8 cellular contexts compared by ENCODE assay signal in genomic region chr14:68792830-68793733, GRCh38. TPM values are rescaled to one million over a fixed set of nuclear protein-coding genes. Genes with fewer than 3 reads are reported as not detected.
A peak's percentile ranks its signal among the peaks of the same experiment; 100 is the strongest.
DNase-seq lines count a peak whose midpoint lies in the region; ATAC-seq and TF ChIP-seq lines count a peak whose summit lies in the region.

TSS of gene ZFP36L1 (minus strand) at chr14:68793067. CDS start at chr14:68792938, 129 bp downstream.

- peak within 1 kb of the TSS; percentile 95 for H3K27ac ChIP-seq in temporal lobe (ENCODE audit: low read depth, low read length)

- peaks cover 15% of the 10 kb centered on the region for H3K36me3 Mint-ChIP-seq in activated naive CD8-positive, alpha-beta T cell

- H3K27ac Mint-ChIP-seq in activated naive CD8-positive, alpha-beta T cell = peak within 1 kb of the TSS; percentile 100

- peaks cover 48% of the 10 kb centered on the region for H3K4me1 Mint-ChIP-seq in activated naive CD8-positive, alpha-beta T cell (ENCODE audit: low read depth)

- no peaks in the 10 kb centered on the region for H3K9me3 Mint-ChIP-seq in activated naive CD8-positive, alpha-beta T cell (ENCODE audit: low read depth)

- no peaks in the 10 kb centered on the region for H3K27me3 Mint-ChIP-seq in activated naive CD8-positive, alpha-beta T cell

- ATAC-seq in GM19324 (IDR thresholded peaks at IDR 0.05; ENCODE audit: low FRiP score, unreplicated experiment) (peak; percentile 46), SK-N-SH treated with all-trans-retinoic acid at 6 μM for 48 hours (peak; percentile 4; the same call in 1 of the 3 replicates), omental fat pad (ENCODE audit: low FRiP score) (peak; percentile 46)

- TF ChIP-seq CTCF in omental fat pad (IDR thresholded peaks at IDR 0.05) = no peak

- DNase-seq in AML-193 (lab: John Stamatoyannopoulos, UW) (peak; percentile 20 to 50), HS-5 (ENCODE audit: low read depth) (peak; percentile 87), glomerular endothelial cell (ENCODE audit: extremely low read depth, low read depth, low spot score) (no peak), omental fat pad (ENCODE audit: low spot score) (peak; percentile 89)

- H3K4me3 Mint-ChIP-seq in activated naive CD8-positive, alpha-beta T cell = peak within 1 kb of the TSS; percentile 99

TF ChIP-seq in SK-N-SH treated with all-trans-retinoic acid at 6 μM for 48 hours, 23 proteins besides CTCF, POLR2A, EP300 and RAD21:
- TF ChIP-seq ZFP3 (CRISPR knock-in tag; IDR thresholded peaks at IDR 0.05) = no peak
- TF ChIP-seq CSRNP3 (CRISPR knock-in tag; IDR thresholded peaks at IDR 0.05) = no peak
- no peak for TF ChIP-seq ZNF70 (CRISPR knock-in tag; IDR thresholded peaks at IDR 0.05)
- TF ChIP-seq GLIS3 (CRISPR knock-in tag; IDR thresholded peaks at IDR 0.05) = no peak
- TF ChIP-seq ISL1 (CRISPR knock-in tag; IDR thresholded peaks at IDR 0.05) = no peak
- TF ChIP-seq TCF4 (CRISPR knock-in tag; IDR thresholded peaks at IDR 0.05; ENCODE audit: borderline replicate concordance) = no peak
- TF ChIP-seq CSDC2 (CRISPR knock-in tag; IDR thresholded peaks at IDR 0.05) = no peak
- no peak for TF ChIP-seq CREB5 (CRISPR knock-in tag; IDR thresholded peaks at IDR 0.05; ENCODE audit: low read depth)
- no peak for TF ChIP-seq ZNF8 (CRISPR knock-in tag; IDR thresholded peaks at IDR 0.05)
- no peak for TF ChIP-seq BACH2 (CRISPR knock-in tag; IDR thresholded peaks at IDR 0.05; ENCODE audit: borderline replicate concordance)
- TF ChIP-seq ESRRG (CRISPR knock-in tag; IDR thresholded peaks at IDR 0.05) = no peak
- TF ChIP-seq ARNTL (CRISPR knock-in tag; IDR thresholded peaks at IDR 0.05; ENCODE audit: borderline replicate concordance, low read depth) = no peak
- TF ChIP-seq ZNF565 (CRISPR knock-in tag; conservative IDR thresholded peaks at IDR 0.05; ENCODE audit: low read depth) = no peak
- TF ChIP-seq TOX (CRISPR knock-in tag; IDR thresholded peaks at IDR 0.05; ENCODE audit: borderline replicate concordance) = no peak
- no peak for TF ChIP-seq OSR1 (CRISPR knock-in tag; IDR thresholded peaks at IDR 0.05)
- TF ChIP-seq PPARA (CRISPR knock-in tag; IDR thresholded peaks at IDR 0.05; ENCODE audit: borderline replicate concordance) = no peak
- no peak for TF ChIP-seq ZC3H10 (CRISPR knock-in tag; IDR thresholded peaks at IDR 0.05)
- TF ChIP-seq POU6F1 (CRISPR knock-in tag; IDR thresholded peaks at IDR 0.05; ENCODE audit: borderline replicate concordance, low read depth) = no peak
- TF ChIP-seq RARB (CRISPR knock-in tag; IDR thresholded peaks at IDR 0.05) = no peak

RNA-seq across cellular contexts. Expression of gene ZFP36L1, which starts in this region (rescaled TPM):
- total RNA-seq in glomerular endothelial cell (159 and 219 TPM in 2 replicates), omental fat pad (100 to 1,000 TPM; 363 to 395 (median 384) TPM), temporal lobe (17.7 TPM)
